ENCODE assay signal across 9 cellular contexts in genomic region chr2:121227381-121228144, GRCh38. TPM values are rescaled to one million over a fixed set of nuclear protein-coding genes. Genes with fewer than 3 reads are reported as not detected.
DNase-seq lines count a peak whose midpoint lies in the region; ATAC-seq and TF ChIP-seq lines count a peak whose summit lies in the region.
"Not testable (repeated sequence)": the region's sequence is repeated elsewhere in the genome, so short reads cannot be mapped to it uniquely, and the experiment has no call there.
"Had no signal": no experiment of that assay in that cellular context is flagged by ENCODE, and none has a peak within 500 bp of the region (broad histone marks: within the 10 kb centered on the region; RNA-seq: fewer than 3 reads in every experiment).

No MANE protein-coding gene starts in this region.

- not testable (repeated sequence) for H3K9me3 ChIP-seq in A673 (ENCODE audit: low read depth, low read length, poor library complexity, severe bottlenecking); NT2/D1 (ENCODE audit: insufficient read depth, low read length); left lung

- not testable (repeated sequence) for H3K79me2 ChIP-seq in GM23338 (replicated peaks; ENCODE audit: insufficient read depth)

- not testable (repeated sequence) for TF ChIP-seq CTCF in A673 (conservative IDR thresholded peaks at IDR 0.05; ENCODE audit: low read depth, low read length); GM23338 (conservative IDR thresholded peaks at IDR 0.05; ENCODE audit: low read depth in 2 of 2); dorsolateral prefrontal cortex (IDR thresholded peaks at IDR 0.05 in 54 of 56, conservative IDR thresholded peaks at IDR 0.05 in 2 of 56; ENCODE audit: low read depth in 1 of 56, partially characterized antibody in 56 of 56); left lung (IDR thresholded peaks at IDR 0.05)

- not testable (repeated sequence) for H3K4me3 ChIP-seq in A673 (ENCODE audit: low read depth, low read length, poor library complexity, severe bottlenecking); GM23338; NT2/D1 (ENCODE audit: insufficient read length, low read depth); dorsolateral prefrontal cortex; left lung

- H3K4me1 ChIP-seq in A673 (ENCODE audit: insufficient read depth, low read length, poor library complexity, severe bottlenecking); GM23338 (ENCODE audit: insufficient read depth); NT2/D1 (ENCODE audit: insufficient read depth, insufficient read length); left lung: not testable (repeated sequence)

- H3F3A ChIP-seq in GM23338 (replicated peaks; ENCODE audit: low read depth) = not testable (repeated sequence)

- H3K36me3 ChIP-seq in A673 (ENCODE audit: insufficient read depth, low read length, poor library complexity, severe bottlenecking); GM23338 (ENCODE audit: insufficient read depth); NT2/D1 (ENCODE audit: insufficient read depth, insufficient read length, low read length): not testable (repeated sequence)
- peaks cover 0 to 15% of the 10 kb centered on the region in 2 donors for H3K36me3 ChIP-seq in left lung

- not testable (repeated sequence) for H3K36me3 Mint-ChIP-seq in GM23338 (ENCODE audit: low read depth)

- POLR2A ChIA-PET in A673 (lab: Charles Lee; ENCODE audit: low non-redundant PET) = not testable (repeated sequence)

- not testable (repeated sequence) for H3K4me2 ChIP-seq in GM23338

- H3K9me3 Mint-ChIP-seq in GM23338 = not testable (repeated sequence)

- not testable (repeated sequence) for H3K27ac ChIP-seq in A673 (ENCODE audit: low read depth, low read length, poor library complexity, severe bottlenecking); GM23338 (ENCODE audit: low read depth); dorsolateral prefrontal cortex
- H3K27ac ChIP-seq in left lung = peak overlapping the region in 1 of 2 donors; percentile 3

- not testable (repeated sequence) for BruUV-seq in A673 (replicated peaks; lab: Mats Ljungman, UMichigan)

- not testable (repeated sequence) for H3K27me3 Mint-ChIP-seq in GM23338 (ENCODE audit: insufficient read depth, low read depth, poor library complexity)

- not testable (repeated sequence) for H2AFZ ChIP-seq in GM23338

- CTCF ChIA-PET in A673 (lab: Charles Lee) = not testable (repeated sequence)

- not testable (repeated sequence) for H3K9me2 ChIP-seq in GM23338 (ENCODE audit: insufficient read depth)

- H3K4me3 Mint-ChIP-seq in GM23338 = not testable (repeated sequence)

- intact Hi-C loops in A673 (cut with micrococcal nuclease; ENCODE audit: unreplicated experiment); dorsolateral prefrontal cortex (cut with DNase I); left lung (cut with DNase I); posterior vena cava (cut with DNase I): not testable (repeated sequence)

- H3K4me1 Mint-ChIP-seq in GM23338 = not testable (repeated sequence)

- not testable (repeated sequence) for H4K20me1 ChIP-seq in GM23338 (replicated peaks; ENCODE audit: insufficient read depth)

- not testable (repeated sequence) for H3K27ac Mint-ChIP-seq in GM23338

- peak overlapping the region; percentile 39 for H3K9ac ChIP-seq in NT2/D1 (ENCODE audit: insufficient read length, low read depth)

- not testable (repeated sequence) for H3K27me3 ChIP-seq in A673 (replicated peaks; ENCODE audit: insufficient read depth, low read depth, low read length, poor library complexity); GM23338 (ENCODE audit: insufficient read depth); NT2/D1 (ENCODE audit: insufficient read depth, insufficient read length); dorsolateral prefrontal cortex; left lung

- DNase-seq in A673 (ENCODE audit: low spot score) = peak; percentile 6
- DNase-seq in GM23338 (ENCODE audit: low spot score); NT2/D1 (ENCODE audit: low read depth, low spot score): not testable (repeated sequence)
- peak; percentile 41 to 89 for DNase-seq in NCI-H187 (lab: John Stamatoyannopoulos, UW)
- DNase-seq in NCI-H345 (lab: John Stamatoyannopoulos, UW) = peak; percentile 94
- DNase-seq in dorsolateral prefrontal cortex = peak in 6 of 10 donors; percentile 9 to 87 (median 59)
- peak in 1 of 2 donors; percentile 78 for DNase-seq in left lung
- peak; percentile 60 for DNase-seq in posterior vena cava (ENCODE audit: low spot score)

- ATAC-seq in GM23338 (peak; percentile 72), left lung (peak; percentile 96)

RNA-seq across cellular contexts. Expression of gene TFCP2L1, which starts 57.4 kb away (rescaled TPM):
- total RNA-seq in A673 (2021) (0.04 TPM in 1 of 2 replicates, not detected in the other), dorsolateral prefrontal cortex (1 to 10 TPM in 62 of 120 experiments, under 1 TPM in 57, not detected in 1; 0.06 to 5.9 (median 1.0) TPM), left lung (10 to 100 TPM; 24.1 to 32.5 TPM), posterior vena cava (1 to 10 TPM in 1 of 2 donors, under 1 TPM in 1; 0.29 to 2.3 TPM)
- total RNA-seq in GM23338 (2014; rRNA removed; shearing (Covaris generic)) = 4.5 and 6.4 TPM in 2 replicates
- polyA plus RNA-seq in GM23338 (2016; fragmentation: Nextera tagmentation; extraction: Ambion mirVana) = 0.94 and 1.2 TPM in 2 replicates
- polyA plus RNA-seq: SK-N-SH had no signal
